10 cellular contexts compared by ENCODE assay signal in the genomic region with DNA sequence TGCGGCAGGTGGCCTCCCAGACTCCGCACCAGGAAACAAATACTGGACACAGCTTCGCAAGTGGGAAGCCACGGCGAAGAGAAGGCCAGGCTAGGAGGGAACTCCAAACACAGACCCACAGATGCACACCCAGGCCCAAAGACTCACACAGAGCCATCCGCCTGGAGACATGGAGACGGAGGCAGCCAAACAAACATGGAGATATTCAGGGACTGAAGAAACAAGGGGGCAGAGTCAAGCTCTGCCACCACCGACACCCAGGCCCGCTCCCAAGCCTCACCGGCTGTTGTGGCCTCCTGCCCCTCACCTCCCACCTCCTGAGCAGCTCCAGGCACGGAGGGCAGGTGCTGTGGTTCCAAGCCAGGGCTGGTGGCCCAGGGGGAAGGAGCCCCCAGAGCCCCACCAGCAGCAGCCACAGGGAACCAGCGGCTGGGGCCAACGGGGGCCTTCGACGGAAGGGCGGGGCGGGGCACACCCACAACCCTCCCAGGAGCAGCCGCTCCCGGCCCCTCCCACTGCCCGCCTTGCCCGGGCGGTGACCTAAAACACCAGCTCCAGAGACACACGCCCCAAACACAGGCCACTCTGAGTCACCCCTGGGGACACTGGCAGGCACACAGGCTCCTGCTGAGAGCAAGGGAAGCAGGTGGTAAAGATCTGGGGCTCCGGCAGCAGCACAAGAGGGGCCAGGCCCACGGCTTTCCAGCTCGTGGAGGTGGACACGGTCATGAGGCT. TPM values are rescaled to one million over a fixed set of nuclear protein-coding genes. Genes with fewer than 3 reads are reported as not detected.
DNase-seq lines count a peak whose midpoint lies in the region; TF ChIP-seq lines count a peak whose summit lies in the region.
"Had no signal": no experiment of that assay in that cellular context is flagged by ENCODE, and none has a peak within 500 bp of the region (broad histone marks: within the 10 kb centered on the region; RNA-seq: fewer than 3 reads in every experiment).

No MANE protein-coding gene starts in this region.

- H3K27ac Mint-ChIP-seq in CD8-positive, alpha-beta memory T cell: peak overlapping the region in 5 of 8 donors; percentile 12 to 80 (median 73)
- H3K27ac Mint-ChIP-seq in endodermal cell: no peak overlapping the region
- H3K27ac Mint-ChIP-seq: activated CD4-positive, alpha-beta T cell treated with anti-CD3 and anti-CD28 coated beads, Interleukin-2, amount 10 ng/mL, durations not matched to agents 7 days and 5 days had no signal

- peaks cover 0 to 49% (median 2%) of the 10 kb centered on the region in 3 donors for H3K36me3 Mint-ChIP-seq in CD8-positive, alpha-beta memory T cell
- peaks cover 14% of the 10 kb centered on the region for H3K36me3 Mint-ChIP-seq in endodermal cell (ENCODE audit: low read depth)

- H3K4me1 ChIP-seq in CD8-positive, alpha-beta memory T cell (ENCODE audit: insufficient read depth, low read length): no peaks in the 10 kb centered on the region
- H3K4me1 ChIP-seq in mucosa of stomach (ENCODE audit: control insufficient read depth, insufficient read depth, low read length) (peaks cover 54% of the 10 kb centered on the region), endodermal cell (ENCODE audit: control insufficient read depth, insufficient read depth, low read length) (no peaks in the 10 kb centered on the region)
- H3K4me1 ChIP-seq: pancreas had no signal

- H3K36me3 ChIP-seq in CD8-positive, alpha-beta memory T cell (ENCODE audit: insufficient read depth, low read length): peaks cover 34% of the 10 kb centered on the region
- peaks cover 5% of the 10 kb centered on the region for H3K36me3 ChIP-seq in mucosa of stomach (ENCODE audit: control insufficient read depth, insufficient read depth, low read length)
- H3K36me3 ChIP-seq in endodermal cell (ENCODE audit: control insufficient read depth, insufficient read depth, low read length): peaks cover 15% of the 10 kb centered on the region
- H3K36me3 ChIP-seq: pancreas had no signal

- H3K27ac ChIP-seq in CD8-positive, alpha-beta memory T cell (ENCODE audit: low read depth, low read length): no peak overlapping the region
- H3K27ac ChIP-seq in angular gyrus (ENCODE audit: low read depth, low read length) (peak overlapping the region; percentile 68), endodermal cell (ENCODE audit: low read depth, low read length) (no peak overlapping the region)
- H3K27ac ChIP-seq: pancreas had no signal

- H3K9ac ChIP-seq in mucosa of stomach (ENCODE audit: low read length) (peak overlapping the region; percentile 71), endodermal cell (ENCODE audit: extremely low read depth, low read length, poor library complexity, severe bottlenecking) (no peak overlapping the region)

- no peak overlapping the region for H3K4me3 ChIP-seq in CD8-positive, alpha-beta memory T cell (ENCODE audit: low read length)
- H3K4me3 ChIP-seq in mucosa of stomach (ENCODE audit: low read length) (peak overlapping the region; percentile 32), endodermal cell (ENCODE audit: low read length) (no peak overlapping the region)
- H3K4me3 ChIP-seq: pancreas had no signal

- POLR2A ChIA-PET in CD8-positive, alpha-beta memory T cell (lab: Charles Lee): no interaction called here

- H3K9me3 ChIP-seq in CD8-positive, alpha-beta memory T cell (ENCODE audit: low read length): no peaks in the 10 kb centered on the region
- H3K9me3 ChIP-seq in mucosa of stomach (ENCODE audit: control insufficient read depth, low read length) (no peaks in the 10 kb centered on the region), endodermal cell (ENCODE audit: control insufficient read depth, low read length) (no peaks in the 10 kb centered on the region)
- H3K9me3 ChIP-seq: pancreas had no signal

- WGBS in endodermal cell (ENCODE audit: insufficient coverage in 1 of 2, insufficient read length in 1 of 2), 2 experiments: 87 to 93% methylated on average over 20 to 27 of the region's 27 CpGs

- peak overlapping the region in 1 of 7 donors; percentile 56 for H3K4me3 Mint-ChIP-seq in CD8-positive, alpha-beta memory T cell
- no peak overlapping the region for H3K4me3 Mint-ChIP-seq in endodermal cell
- H3K4me3 Mint-ChIP-seq: activated CD4-positive, alpha-beta T cell treated with anti-CD3 and anti-CD28 coated beads, Interleukin-2, amount 10 ng/mL, durations not matched to agents 7 days and 5 days had no signal

- H3K27me3 Mint-ChIP-seq in CD8-positive, alpha-beta memory T cell: no peaks in the 10 kb centered on the region
- H3K27me3 Mint-ChIP-seq in endodermal cell (ENCODE audit: insufficient read depth): no peaks in the 10 kb centered on the region
- H3K27me3 Mint-ChIP-seq: activated CD4-positive, alpha-beta T cell treated with anti-CD3 and anti-CD28 coated beads, Interleukin-2, amount 10 ng/mL, durations not matched to agents 7 days and 5 days had no signal

- H3K4me1 Mint-ChIP-seq in CD8-positive, alpha-beta memory T cell: no peaks in the 10 kb centered on the region
- no peaks in the 10 kb centered on the region for H3K4me1 Mint-ChIP-seq in endodermal cell

- no peak for TF ChIP-seq CTCF in endodermal cell (conservative IDR thresholded peaks at IDR 0.05)

- DNase-seq in CD8-positive, alpha-beta memory T cell: peak in 1 of 5 donors; percentile 13
- DNase-seq in LoVo (ENCODE audit: low spot score) (peak; percentile 82), NCI-H1048 (lab: John Stamatoyannopoulos, UW) (no peak), OCI-M2 (lab: John Stamatoyannopoulos, UW; ENCODE audit: unreplicated experiment) (no peak), NCI-H2196 treated with DMSO at 0.1 percent for 48 hours (lab: John Stamatoyannopoulos, UW; ENCODE audit: unreplicated experiment) (no peak), endodermal cell (no peak)
- DNase-seq: activated CD4-positive, alpha-beta T cell treated with anti-CD3 and anti-CD28 coated beads, Interleukin-2, amount 10 ng/mL, durations not matched to agents 7 days and 5 days had no signal

- CTCF ChIA-PET in CD8-positive, alpha-beta memory T cell (lab: Charles Lee): interaction anchor here (1.1 to 3.0 kb wide), 2 partner anchors 14 to 18 kb away, joined by 4 to 12 read pairs; no protein-coding TSS in a partner anchor

- H3K9me3 Mint-ChIP-seq in CD8-positive, alpha-beta memory T cell: no peaks in the 10 kb centered on the region
- no peaks in the 10 kb centered on the region for H3K9me3 Mint-ChIP-seq in endodermal cell
- H3K9me3 Mint-ChIP-seq: activated CD4-positive, alpha-beta T cell treated with anti-CD3 and anti-CD28 coated beads, Interleukin-2, amount 10 ng/mL, durations not matched to agents 7 days and 5 days had no signal

- H3K27me3 ChIP-seq in CD8-positive, alpha-beta memory T cell (ENCODE audit: insufficient read depth, low read length, poor library complexity, severe bottlenecking): no peaks in the 10 kb centered on the region
- H3K27me3 ChIP-seq in mucosa of stomach (ENCODE audit: control insufficient read depth, insufficient read depth, low read length): no peaks in the 10 kb centered on the region
- H3K27me3 ChIP-seq in endodermal cell (ENCODE audit: control insufficient read depth, insufficient read depth, low read length, poor library complexity, severe bottlenecking): no peaks in the 10 kb centered on the region
- H3K27me3 ChIP-seq: pancreas had no signal

RNA-seq across cellular contexts. Expression of a gene that starts 31.9 kb away (rescaled TPM):
- 10 to 100 TPM; 71.4 to 74.5 TPM for total RNA-seq in CD8-positive, alpha-beta memory T cell
- polyA plus RNA-seq in CD8-positive, alpha-beta memory T cell: 4.7 TPM
- 10 to 100 TPM; 53.2 to 85.7 TPM for total RNA-seq in endodermal cell
- polyA plus RNA-seq in endodermal cell (2013, experiment 1 of 2): 34.8 TPM
- 29.4 TPM for polyA plus RNA-seq in endodermal cell (2013, experiment 2 of 2)
